Comparison of ENCODE assay signal across 22 cellular contexts in genomic region chrX:105646592-105647372, GRCh38.
"Had no signal": no experiment of that assay in that cellular context is flagged by ENCODE, and none has a peak within 500 bp of the region (broad histone marks: within the 10 kb centered on the region; RNA-seq: fewer than 3 reads in every experiment).

No MANE protein-coding gene starts in this region.

- H3K27me3 Mint-ChIP-seq: memory B cell; naive thymus-derived CD4-positive, alpha-beta T cell; stimulated activated naive B cell treated with anti-CD40 and anti-IgM and Interleukin-4, amounts not matched to agents 10 μg/mL and 1 μg/mL and 100 μg/mL, for 72 hours; stimulated activated naive CD8-positive, alpha-beta T cell treated with anti-CD3 and anti-CD28 coated beads, Interleukin-15, Interleukin-2, amounts not matched to agents 100 ng/mL and 50 ng/mL, for 24 hours had no signal

- H3K27me3 ChIP-seq: sigmoid colon had no signal

- H3K4me1 Mint-ChIP-seq: immature natural killer cell; memory B cell; naive thymus-derived CD4-positive, alpha-beta T cell; stimulated activated naive B cell treated with anti-CD40 and anti-IgM and Interleukin-4, amounts not matched to agents 10 μg/mL and 1 μg/mL and 100 μg/mL, for 72 hours had no signal

- DNase-seq: dermis blood vessel endothelial cell; hypothalamus; immature natural killer cell; islet precursor cell; kidney glomerular epithelial cell; left colon; left ventricle myocardium superior; naive thymus-derived CD4-positive, alpha-beta T cell; nephron progenitor cell; nucleus accumbens; right cardiac atrium; sigmoid colon; stimulated activated CD4-positive, alpha-beta T cell treated with anti-CD3 and anti-CD28 coated beads, Interleukin-15, amount 100 ng/mL, for 24 hours; stimulated activated CD4-positive, alpha-beta T cell treated with anti-CD3 and anti-CD28 coated beads, Interleukin-2, amount 100 ng/mL, for 48 hours; stimulated activated naive B cell treated with anti-CD40 and anti-IgM and Interleukin-4, amounts not matched to agents 10 μg/mL and 1 μg/mL and 100 μg/mL, for 72 hours; trophoblast cell had no signal

- ATAC-seq: left colon; left ventricle myocardium superior; naive thymus-derived CD4-positive, alpha-beta T cell; right cardiac atrium; stimulated activated naive B cell treated with anti-CD40 and anti-IgM and Interleukin-4, amounts not matched to agents 10 μg/mL and 1 μg/mL and 100 μg/mL, for 72 hours had no signal

- H3K36me3 Mint-ChIP-seq: immature natural killer cell; memory B cell; naive thymus-derived CD4-positive, alpha-beta T cell; stimulated activated naive B cell treated with anti-CD40 and anti-IgM and Interleukin-4, amounts not matched to agents 10 μg/mL and 1 μg/mL and 100 μg/mL, for 72 hours had no signal

- H3K27ac ChIP-seq: coronary artery, prostate gland, sigmoid colon, skin epidermis had no signal

- H3K36me3 ChIP-seq: prostate gland, sigmoid colon had no signal

- H3K27ac Mint-ChIP-seq: immature natural killer cell; memory B cell; naive thymus-derived CD4-positive, alpha-beta T cell; nephron progenitor cell; stimulated activated naive B cell treated with anti-CD40 and anti-IgM and Interleukin-4, amounts not matched to agents 10 μg/mL and 1 μg/mL and 100 μg/mL, for 72 hours; stimulated activated naive CD8-positive, alpha-beta T cell treated with anti-CD3 and anti-CD28 coated beads, Interleukin-15, Interleukin-2, amounts not matched to agents 100 ng/mL and 50 ng/mL, for 24 hours had no signal

- H3K9me3 ChIP-seq: prostate gland, sigmoid colon had no signal

- H3K4me3 Mint-ChIP-seq: immature natural killer cell; memory B cell; naive thymus-derived CD4-positive, alpha-beta T cell; nephron progenitor cell; stimulated activated naive B cell treated with anti-CD40 and anti-IgM and Interleukin-4, amounts not matched to agents 10 μg/mL and 1 μg/mL and 100 μg/mL, for 72 hours; stimulated activated naive CD8-positive, alpha-beta T cell treated with anti-CD3 and anti-CD28 coated beads, Interleukin-15, Interleukin-2, amounts not matched to agents 100 ng/mL and 50 ng/mL, for 24 hours had no signal

- H3K4me1 ChIP-seq: prostate gland, sigmoid colon had no signal

- H3K4me3 ChIP-seq: coronary artery, lung, prostate gland, sigmoid colon, skin epidermis had no signal
